In the genomic region with DNA sequence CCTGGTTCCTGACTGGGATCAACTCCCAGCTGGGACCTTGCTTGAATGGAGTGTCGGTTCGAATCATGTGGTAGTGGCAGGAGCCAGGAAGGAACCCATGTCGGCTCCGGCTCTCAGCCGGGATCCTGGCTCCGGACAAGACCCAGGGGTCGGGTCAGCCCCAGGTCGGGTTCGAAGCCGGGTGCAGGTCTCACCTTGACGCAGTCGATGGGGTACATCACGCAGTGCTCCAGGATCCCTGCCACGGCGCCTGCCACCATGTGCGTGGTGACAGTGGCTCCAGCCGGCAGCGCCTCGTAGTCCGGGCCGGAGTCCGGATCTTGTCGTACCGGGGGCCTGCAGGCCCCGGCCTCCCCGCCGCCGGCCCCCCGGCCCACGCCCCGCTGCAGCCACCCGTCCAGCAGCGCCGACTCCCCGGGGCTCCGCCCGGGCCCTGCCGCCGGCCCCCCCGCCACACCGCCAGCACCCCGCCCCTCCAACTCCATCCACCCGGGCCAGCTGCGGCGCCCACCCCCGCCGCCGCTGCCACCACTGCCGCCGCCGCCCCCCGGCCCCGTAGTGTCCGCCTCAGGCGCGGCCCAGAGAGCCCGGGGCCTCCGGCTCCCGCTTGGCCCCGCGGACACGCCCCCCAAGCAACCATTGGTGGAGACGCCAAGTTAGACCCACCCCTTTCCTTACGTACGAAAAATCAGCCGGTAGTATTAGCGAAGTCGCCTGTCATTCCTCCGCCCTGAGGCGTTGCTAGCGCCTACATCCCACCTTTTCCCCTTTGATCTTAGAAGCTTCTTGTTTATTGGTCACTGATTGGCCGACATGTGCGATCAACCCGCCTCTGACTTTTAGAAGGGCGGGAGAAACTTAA, we compare ENCODE assay signal across 8 cellular contexts. TPM values are rescaled to one million over a fixed set of nuclear protein-coding genes. Genes with fewer than 3 reads are reported as not detected.
A peak's percentile ranks its signal among the peaks of the same experiment; 100 is the strongest.
DNase-seq lines count a peak whose midpoint lies in the region; ATAC-seq, FAIRE-seq and TF ChIP-seq lines count a peak whose summit lies in the region.

A gene with protein sequence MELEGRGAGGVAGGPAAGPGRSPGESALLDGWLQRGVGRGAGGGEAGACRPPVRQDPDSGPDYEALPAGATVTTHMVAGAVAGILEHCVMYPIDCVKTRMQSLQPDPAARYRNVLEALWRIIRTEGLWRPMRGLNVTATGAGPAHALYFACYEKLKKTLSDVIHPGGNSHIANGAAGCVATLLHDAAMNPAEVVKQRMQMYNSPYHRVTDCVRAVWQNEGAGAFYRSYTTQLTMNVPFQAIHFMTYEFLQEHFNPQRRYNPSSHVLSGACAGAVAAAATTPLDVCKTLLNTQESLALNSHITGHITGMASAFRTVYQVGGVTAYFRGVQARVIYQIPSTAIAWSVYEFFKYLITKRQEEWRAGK (minus strand): TSS at position 589 of the 862 bp plus-strand sequence. CDS start 104 bp downstream, at position 485.

- FAIRE-seq in astrocyte (lab: Jason Lieb, UNC), result peak; percentile 89

- peaks cover 46% of the 10 kb centered on the region for H3K79me2 ChIP-seq in astrocyte (ENCODE audit: insufficient read depth, low read length)

- H2AFZ ChIP-seq in astrocyte (ENCODE audit: low read depth, low read length), result peak within 1 kb of the TSS; percentile 87

- H3K27ac ChIP-seq in astrocyte (ENCODE audit: low read depth, low read length), result peak within 1 kb of the TSS; percentile 97
- peak within 1 kb of the TSS; percentile 97 for H3K27ac ChIP-seq in right cardiac atrium (ENCODE audit: low read length)
- H3K27ac ChIP-seq in psoas muscle, result peak within 1 kb of the TSS; percentile 92
- H3K27ac ChIP-seq in uterus, result peak within 1 kb of the TSS; percentile 98 to 99

- peak within 1 kb of the TSS; percentile 98 for H3K4me2 ChIP-seq in astrocyte (ENCODE audit: low read length)

- intact Hi-C loops in right cardiac atrium (cut with DNase I), result loop anchor here in 2 of 4 donors (5.0 to 10.0 kb wide), 3 partner anchors 85 to 228 kb away; a partner anchor contains a TSS
- intact Hi-C loops in psoas muscle (cut with DNase I), result loop anchor here (5.0 kb wide), 1 partner anchor 37 kb away; a partner anchor contains a TSS
- intact Hi-C loops in uterus (cut with DNase I; ENCODE audit: low total_unique reads), result no loop called here

- under 1% methylated on average over 75 of the region's 75 CpGs for WGBS in right cardiac atrium
- WGBS in psoas muscle, 3 donors, result 0 to 1% (median 0%) methylated on average over 33 to 74 of the region's 75 CpGs

- DNase-seq in Daoy (ENCODE audit: low read depth) (peak; percentile 98), NCI-H1436 treated with DMSO at 0.1 percent for 48 hours (lab: John Stamatoyannopoulos, UW) (peak; percentile 100), T-helper 2 cell (peak in 4 of 5 experiments; percentile 78 to 100 (median 92)), astrocyte (ENCODE audit: low read depth) (peak; percentile 100), right cardiac atrium (peak; percentile 94 to 97 (median 97)), psoas muscle (peak; percentile 93 to 96), uterus (peak; percentile 93 to 98)

- peak; percentile 76 for ATAC-seq in HG02678 (IDR thresholded peaks at IDR 0.05; ENCODE audit: unreplicated experiment)
- ATAC-seq in right cardiac atrium, result peak in 1 of 2 donors; percentile 94
- peak in 1 of 4 donors; percentile 85 for ATAC-seq in psoas muscle

- no peaks in the 10 kb centered on the region for H3K9me3 Mint-ChIP-seq in astrocyte (ENCODE audit: unreplicated experiment)

- H3K27me3 ChIP-seq in astrocyte (ENCODE audit: insufficient read depth, low read length) (no peaks in the 10 kb centered on the region), right cardiac atrium (ENCODE audit: control insufficient read depth, insufficient read depth) (no peaks in the 10 kb centered on the region), psoas muscle (ENCODE audit: insufficient read depth in 3 of 3, low read length in 2 of 3) (no peaks in the 10 kb centered on the region), uterus (no peaks in the 10 kb centered on the region)

- H3K36me3 Mint-ChIP-seq in astrocyte (ENCODE audit: low read depth, unreplicated experiment), result no peaks in the 10 kb centered on the region

- H3K4me3 ChIP-seq in astrocyte (ENCODE audit: insufficient read depth, low read depth, low read length), result peak within 1 kb of the TSS; percentile 95
- peak within 1 kb of the TSS; percentile 81 for H3K4me3 ChIP-seq in right cardiac atrium (ENCODE audit: low read length)
- peak within 1 kb of the TSS; percentile 83 for H3K4me3 ChIP-seq in psoas muscle
- peak within 1 kb of the TSS; percentile 81 for H3K4me3 ChIP-seq in uterus

- peak within 1 kb of the TSS; percentile 95 for H3K4me3 Mint-ChIP-seq in astrocyte (ENCODE audit: unreplicated experiment)

- TF ChIP-seq POLR2A in uterus (IDR thresholded peaks at IDR 0.05), result no peak

- no peaks in the 10 kb centered on the region for H3K27me3 Mint-ChIP-seq in astrocyte (ENCODE audit: low read depth, unreplicated experiment)

- H3K9ac ChIP-seq in astrocyte (ENCODE audit: low read length), result peak within 1 kb of the TSS; percentile 93

- peak within 1 kb of the TSS; percentile 95 for H3K27ac Mint-ChIP-seq in astrocyte (ENCODE audit: unreplicated experiment)

- H4K20me1 ChIP-seq in astrocyte (ENCODE audit: insufficient read depth, low read length), result peaks cover 35% of the 10 kb centered on the region

- H3K4me1 Mint-ChIP-seq in astrocyte (ENCODE audit: low read depth, unreplicated experiment), result peaks cover 20% of the 10 kb centered on the region

- H3K4me1 ChIP-seq in astrocyte (ENCODE audit: insufficient read depth, low read length), result peaks cover 13% of the 10 kb centered on the region
- H3K4me1 ChIP-seq in right cardiac atrium (ENCODE audit: control insufficient read depth, insufficient read depth, low read length), result no peaks in the 10 kb centered on the region
- peaks cover 35% of the 10 kb centered on the region for H3K4me1 ChIP-seq in psoas muscle
- peaks cover 7 to 22% of the 10 kb centered on the region in 2 donors for H3K4me1 ChIP-seq in uterus

- TF ChIP-seq CTCF in astrocyte (IDR thresholded peaks at IDR 0.05; ENCODE audit: insufficient read depth, low read depth, low read length) (no peak), psoas muscle (IDR thresholded peaks at IDR 0.05) (no peak), uterus (IDR thresholded peaks at IDR 0.05) (no peak)

- H3K36me3 ChIP-seq in astrocyte (ENCODE audit: insufficient read depth, low read length) (no peaks in the 10 kb centered on the region), psoas muscle (ENCODE audit: insufficient read depth in 1 of 2, low read depth in 1 of 2) (peaks cover 0 to 13% of the 10 kb centered on the region in 2 donors), uterus (no peaks in the 10 kb centered on the region)

- no peaks in the 10 kb centered on the region for H3K9me3 ChIP-seq in astrocyte (ENCODE audit: insufficient read depth, low read depth, low read length)
- no peaks in the 10 kb centered on the region for H3K9me3 ChIP-seq in right cardiac atrium (ENCODE audit: control insufficient read depth, low read length)
- H3K9me3 ChIP-seq in psoas muscle, result no peaks in the 10 kb centered on the region
- H3K9me3 ChIP-seq in uterus, result no peaks in the 10 kb centered on the region

RNA-seq across cellular contexts. Expression of the gene that starts here (rescaled TPM):
- 9.2 and 9.7 TPM in 2 replicates for total RNA-seq in Daoy (2014; rRNA removed; shearing (Covaris generic))
- total RNA-seq in astrocyte (38.0 and 40.7 TPM in 2 replicates), right cardiac atrium (10 to 100 TPM; 39.7 to 52.6 (median 49.8) TPM), psoas muscle (10 to 100 TPM; 30.6 to 64.1 (median 61.9) TPM), uterus (10 to 100 TPM; 11.0 to 72.4 (median 38.8) TPM)
- polyA plus RNA-seq in right cardiac atrium (56.5 TPM), psoas muscle (10 to 100 TPM; 41.3 to 69.8 (median 44.7) TPM)
